Comparison of ENCODE assay signal across 23 cellular contexts in the genomic region with DNA sequence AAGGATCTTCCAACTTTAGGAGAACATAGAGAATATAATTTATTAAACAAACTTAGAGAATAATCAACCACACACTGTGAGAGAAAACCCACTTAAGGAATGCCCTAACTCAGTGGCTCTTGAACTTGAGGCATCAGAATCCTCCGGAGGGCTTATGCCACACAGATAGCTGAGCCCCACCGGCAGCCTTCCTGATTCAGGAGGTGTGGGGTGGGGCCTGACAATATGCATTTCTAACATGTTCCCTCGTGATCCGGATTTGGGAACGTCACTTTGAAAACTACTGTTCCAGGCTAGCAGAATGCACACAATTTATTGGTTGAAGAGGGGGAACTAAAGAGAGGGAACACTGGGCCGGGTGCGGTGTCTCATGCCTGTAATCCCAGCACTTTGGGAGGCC. TPM values are rescaled to one million over a fixed set of nuclear protein-coding genes. Genes with fewer than 3 reads are reported as not detected.
DNase-seq lines count a peak whose midpoint lies in the region; ATAC-seq and TF ChIP-seq lines count a peak whose summit lies in the region.
"Had no signal": no experiment of that assay in that cellular context is flagged by ENCODE, and none has a peak within 500 bp of the region (broad histone marks: within the 10 kb centered on the region; RNA-seq: fewer than 3 reads in every experiment).

No MANE protein-coding gene starts in this region.

- no peak for TF ChIP-seq CTCF in tibial artery (IDR thresholded peaks at IDR 0.05)
- TF ChIP-seq CTCF in Peyer's patch (IDR thresholded peaks at IDR 0.05), result no peak
- no peak for TF ChIP-seq CTCF in GM10266 (IDR thresholded peaks at IDR 0.05; ENCODE audit: control insufficient read depth, insufficient read depth, low read depth, missing control alignments)

- H3K9me3 ChIP-seq in tibial artery, result no peaks in the 10 kb centered on the region
- H3K9me3 ChIP-seq in Peyer's patch, result no peaks in the 10 kb centered on the region
- H3K9me3 ChIP-seq: HAP-1 had no signal

- DNase-seq in stimulated activated naive CD8-positive, alpha-beta T cell treated with anti-CD3 and anti-CD28 coated beads, Interleukin-15, Interleukin-2, amounts not matched to agents 100 U/mL and 50 U/mL, for 24 hours, result no peak
- DNase-seq in T-cell (no peak), tibial artery (no peak), AML-193 (lab: John Stamatoyannopoulos, UW) (no peak), Peyer's patch (no peak), GM10266 (ENCODE audit: extremely low spot score) (no peak)
- DNase-seq in naive thymus-derived CD8-positive, alpha-beta T cell, result no peak
- DNase-seq: DMS153; GF-D8; NCI-H1092 treated with DMSO at 0.1 percent for 48 hours; NCI-H1694; NCI-H2081 treated with DMSO at 0.1 percent for 48 hours; NCI-H510A; NCI-H748 treated with DMSO at 0.1 percent for 48 hours; NK-92 treated with Interleukin-12 subunit alpha and Interleukin-12 subunit beta, amount 100 ng/mL, for 24 hours; OCI-M1; SIG-M5 had no signal

- no peak for ATAC-seq in stimulated activated naive CD8-positive, alpha-beta T cell treated with anti-CD3 and anti-CD28 coated beads, Interleukin-15, Interleukin-2, amounts not matched to agents 100 U/mL and 50 U/mL, for 24 hours
- ATAC-seq in T-cell (replicated peaks in 1 of 4), result no peak
- no peak for ATAC-seq in naive thymus-derived CD8-positive, alpha-beta T cell
- ATAC-seq: GM12878, SK-N-SH treated with all-trans-retinoic acid at 6 μM for 48 hours had no signal

- H3K4me1 ChIP-seq in tibial artery, result peaks cover 0 to 52% (median 22%) of the 10 kb centered on the region in 4 donors
- H3K4me1 ChIP-seq in Peyer's patch, result peaks cover 5 to 46% (median 15%) of the 10 kb centered on the region in 4 donors

- H3K27me3 Mint-ChIP-seq in stimulated activated naive CD8-positive, alpha-beta T cell treated with anti-CD3 and anti-CD28 coated beads, Interleukin-15, Interleukin-2, amounts not matched to agents 100 ng/mL and 50 ng/mL, for 24 hours, result no peaks in the 10 kb centered on the region
- H3K27me3 Mint-ChIP-seq in T-cell, result peaks cover 0 to 6% of the 10 kb centered on the region in 2 donors
- peaks cover 0 to 1% (median 0%) of the 10 kb centered on the region in 5 donors for H3K27me3 Mint-ChIP-seq in naive thymus-derived CD8-positive, alpha-beta T cell

- CTCF ChIA-PET in T-cell (lab: Charles Lee), result interaction anchor here in 1 of 2 donors (0.6 to 0.7 kb wide), 2 partner anchors 40 to 56 kb away, joined by 3 to 8 read pairs; no protein-coding TSS in a partner anchor

- no peak overlapping the region for H3K4me3 ChIP-seq in tibial artery
- no peak overlapping the region for H3K4me3 ChIP-seq in Peyer's patch
- H3K4me3 ChIP-seq: GM12878, HAP-1 had no signal

- intact Hi-C loops in tibial artery (cut with DNase I; ENCODE audit: low total_unique reads), result no loop called here

- H3K4me1 Mint-ChIP-seq in stimulated activated naive CD8-positive, alpha-beta T cell treated with anti-CD3 and anti-CD28 coated beads, Interleukin-15, Interleukin-2, amounts not matched to agents 100 ng/mL and 50 ng/mL, for 24 hours (ENCODE audit: low read depth), result peaks cover 66% of the 10 kb centered on the region
- peaks cover 55 to 64% (median 57%) of the 10 kb centered on the region in 3 donors for H3K4me1 Mint-ChIP-seq in T-cell
- H3K4me1 Mint-ChIP-seq in naive thymus-derived CD8-positive, alpha-beta T cell, result peaks cover 47 to 70% (median 66%) of the 10 kb centered on the region in 4 donors

- H3K27me3 ChIP-seq in tibial artery, result no peaks in the 10 kb centered on the region
- no peaks in the 10 kb centered on the region for H3K27me3 ChIP-seq in Peyer's patch

- POLR2A ChIA-PET in T-cell (lab: Charles Lee), result interaction anchor here in 1 of 2 donors (1.5 kb wide), 1 partner anchor 22 kb away, joined by 8 read pairs; a partner anchor contains a TSS
- POLR2A ChIA-PET in naive thymus-derived CD8-positive, alpha-beta T cell (lab: Charles Lee), result interaction anchor here (0.7 to 4.9 kb wide), 3 partner anchors 11 to 47 kb away, joined by 6 to 58 read pairs (median 7); a partner anchor contains a TSS

- peak overlapping the region; percentile 45 for H3K27ac Mint-ChIP-seq in stimulated activated naive CD8-positive, alpha-beta T cell treated with anti-CD3 and anti-CD28 coated beads, Interleukin-15, Interleukin-2, amounts not matched to agents 100 ng/mL and 50 ng/mL, for 24 hours
- peak overlapping the region; percentile 52 to 79 for H3K27ac Mint-ChIP-seq in T-cell
- H3K27ac Mint-ChIP-seq in naive thymus-derived CD8-positive, alpha-beta T cell, result peak overlapping the region in 4 of 10 donors; percentile 36 to 88 (median 57)
- H3K27ac Mint-ChIP-seq: B cell had no signal

- TF ChIP-seq POLR2A in Peyer's patch (IDR thresholded peaks at IDR 0.05), result no peak

- H3K36me3 Mint-ChIP-seq in stimulated activated naive CD8-positive, alpha-beta T cell treated with anti-CD3 and anti-CD28 coated beads, Interleukin-15, Interleukin-2, amounts not matched to agents 100 ng/mL and 50 ng/mL, for 24 hours (ENCODE audit: low read depth), result no peaks in the 10 kb centered on the region
- H3K36me3 Mint-ChIP-seq in T-cell, result no peaks in the 10 kb centered on the region
- H3K36me3 Mint-ChIP-seq in naive thymus-derived CD8-positive, alpha-beta T cell, result peaks cover 0 to 3% (median 0%) of the 10 kb centered on the region in 3 donors

- H3K27ac ChIP-seq in tibial artery (peak overlapping the region; percentile 36 to 39), Peyer's patch (no peak overlapping the region)

- H3K9me3 Mint-ChIP-seq in stimulated activated naive CD8-positive, alpha-beta T cell treated with anti-CD3 and anti-CD28 coated beads, Interleukin-15, Interleukin-2, amounts not matched to agents 100 ng/mL and 50 ng/mL, for 24 hours, result no peaks in the 10 kb centered on the region
- H3K9me3 Mint-ChIP-seq in T-cell, result no peaks in the 10 kb centered on the region
- no peaks in the 10 kb centered on the region for H3K9me3 Mint-ChIP-seq in naive thymus-derived CD8-positive, alpha-beta T cell

- H3K36me3 ChIP-seq in tibial artery (peaks cover 20 to 23% (median 22%) of the 10 kb centered on the region in 3 donors), Peyer's patch (no peaks in the 10 kb centered on the region)
- H3K36me3 ChIP-seq: HAP-1 had no signal

- H3K4me3 Mint-ChIP-seq in stimulated activated naive CD8-positive, alpha-beta T cell treated with anti-CD3 and anti-CD28 coated beads, Interleukin-15, Interleukin-2, amounts not matched to agents 100 ng/mL and 50 ng/mL, for 24 hours, result no peak overlapping the region
- H3K4me3 Mint-ChIP-seq in T-cell, result peak overlapping the region in 1 of 3 donors; percentile 34
- H3K4me3 Mint-ChIP-seq in naive thymus-derived CD8-positive, alpha-beta T cell, result peak overlapping the region in 6 of 10 donors; percentile 20 to 63 (median 42)
- H3K4me3 Mint-ChIP-seq: B cell had no signal

RNA-seq across cellular contexts. Expression of a gene that starts 2.0 kb away (rescaled TPM):
- total RNA-seq in T-cell (1 to 10 TPM in 2 of 5 donors, under 1 TPM in 3; 0.82 to 1.6 (median 0.89) TPM), Peyer's patch (10 to 100 TPM in 3 of 4 donors, not detected in 1; 13.3 to 55.0 (median 34.5) TPM)
- total RNA-seq in naive thymus-derived CD8-positive, alpha-beta T cell, result under 1 TPM; 0.42 to 0.80 TPM
- polyA plus RNA-seq in naive thymus-derived CD8-positive, alpha-beta T cell, result under 1 TPM; 0.67 to 0.77 (median 0.71) TPM
- total RNA-seq: B cell, RPMI7951 had no signal

RNA-seq across cellular contexts. Expression of a gene that starts 3.8 kb away (rescaled TPM):
- total RNA-seq in T-cell (1 to 10 TPM in 1 of 5 donors, under 1 TPM in 2, not detected in 2; 0.67 to 1.4 (median 0.79) TPM), Peyer's patch (100 to 1,000 TPM in 2 of 4 donors, 10 to 100 TPM in 2; 68.5 to 191 (median 128) TPM)
- total RNA-seq in naive thymus-derived CD8-positive, alpha-beta T cell, result under 1 TPM in 1 of 2 experiments, not detected in 1; 0.65 TPM
- polyA plus RNA-seq in naive thymus-derived CD8-positive, alpha-beta T cell, result 10 to 100 TPM in 2 of 3 donors, 1 to 10 TPM in 1; 7.5 to 16.9 (median 16.9) TPM
- total RNA-seq: B cell had no signal

RNA-seq across cellular contexts. Expression of a gene that starts 22.1 kb away (rescaled TPM):
- total RNA-seq in T-cell (10 to 100 TPM; 29.3 to 65.0 (median 58.2) TPM), Peyer's patch (10 to 100 TPM; 27.8 to 38.7 (median 34.8) TPM)
- 10 to 100 TPM; 47.8 to 50.0 TPM for total RNA-seq in naive thymus-derived CD8-positive, alpha-beta T cell
- polyA plus RNA-seq in naive thymus-derived CD8-positive, alpha-beta T cell, result 10 to 100 TPM; 49.4 to 53.2 (median 51.7) TPM

RNA-seq across cellular contexts. Expression of a gene that starts 51.4 kb away (rescaled TPM):
- 1 to 10 TPM; 2.5 to 5.1 (median 3.0) TPM for total RNA-seq in T-cell
- total RNA-seq in naive thymus-derived CD8-positive, alpha-beta T cell, result 1 to 10 TPM; 2.4 to 3.0 TPM
- under 1 TPM in 2 of 3 donors, not detected in 1; 0.13 to 0.19 TPM for polyA plus RNA-seq in naive thymus-derived CD8-positive, alpha-beta T cell
- total RNA-seq in Peyer's patch, result 100 to 1,000 TPM in 3 of 4 donors, 10 to 100 TPM in 1; 29.2 to 274 (median 154) TPM

Comparison
In these comparisons a context has a peak if more than half of its experiments do, and no peak if none do; other contexts are left out.
1. H3K27ac ChIP-seq: peak in tibial artery (2 of 2); none in Peyer's patch (0 of 4).
2. RNA of a gene that starts 3.8 kb away (total RNA-seq): 68.5 to 191 TPM in Peyer's patch; 0.67 to 1.4 TPM in T-cell and 0.65 TPM in naive thymus-derived CD8-positive, alpha-beta T cell; every median in the first group is over 10 times any median in the second.